In the genomic region with DNA sequence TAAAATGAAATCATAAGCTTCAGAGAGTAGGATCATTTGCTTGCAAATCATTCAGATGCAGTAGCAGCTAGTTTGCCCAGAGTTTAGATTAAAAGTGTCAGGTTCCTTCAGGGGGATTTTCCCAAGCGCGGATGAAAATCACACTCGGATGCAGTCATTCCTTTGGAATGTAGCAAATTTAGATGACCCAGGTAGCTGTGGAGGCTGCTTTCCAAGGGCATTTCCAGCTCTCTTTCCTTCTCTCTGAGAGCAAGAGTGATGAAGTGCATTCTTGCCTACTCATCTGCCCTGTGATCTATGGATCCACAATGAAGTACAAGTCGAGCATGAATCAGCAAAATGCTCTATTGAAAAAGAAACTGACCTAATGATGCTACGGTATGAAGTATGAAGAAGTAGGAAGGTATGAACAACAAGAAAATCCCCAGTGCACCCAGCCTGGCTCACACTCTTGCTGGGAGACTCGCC, we compare ENCODE assay signal across 10 cellular contexts.
DNase-seq lines count a peak whose midpoint lies in the region; ATAC-seq and TF ChIP-seq lines count a peak whose summit lies in the region.
"Had no signal": no experiment of that assay in that cellular context is flagged by ENCODE, and none has a peak within 500 bp of the region (broad histone marks: within the 10 kb centered on the region; RNA-seq: fewer than 3 reads in every experiment).

No MANE protein-coding gene starts in this region.

- in situ Hi-C loops in astrocyte of the cerebellum (cut with HindIII; ENCODE audit: low sequenced_read_pairs): no loop called here

- DNase-seq in 8988T (peak; percentile 14), HPDE6-E6E7 (ENCODE audit: extremely low spot score) (peak; percentile 78), astrocyte of the cerebellum (ENCODE audit: low read depth) (peak; percentile 66), iPS-NIHi7 (ENCODE audit: extremely low spot score) (peak; percentile 77), NCI-H748 (lab: John Stamatoyannopoulos, UW; ENCODE audit: unreplicated experiment) (no peak), DMS114 treated with DMSO at 0.1 percent for 48 hours (lab: John Stamatoyannopoulos, UW; ENCODE audit: unreplicated experiment) (no peak)
- DNase-seq in activated CD4-positive, alpha-beta T cell treated with anti-CD3 and anti-CD28 coated beads for 4 hours: no peak
- DNase-seq: C1 segment of cervical spinal cord, T-helper 1 cell had no signal

- no peak for ATAC-seq in HG02884 (IDR thresholded peaks at IDR 0.05; ENCODE audit: unreplicated experiment)

- TF ChIP-seq CTCF in astrocyte of the cerebellum (IDR thresholded peaks at IDR 0.05; ENCODE audit: low read depth, low read length, missing control alignments): no peak

- no peak overlapping the region for H3K4me3 ChIP-seq in astrocyte of the cerebellum (ENCODE audit: low read depth, low read length)

Comparison
In these comparisons a context has a peak if more than half of its experiments do, and no peak if none do; other contexts are left out.
1. DNase-seq: peak in 8988T (single experiment), HPDE6-E6E7 (single experiment), astrocyte of the cerebellum (single experiment) and iPS-NIHi7 (single experiment); none in activated CD4-positive, alpha-beta T cell treated with anti-CD3 and anti-CD28 coated beads for 4 hours (0 of 2), NCI-H748 (single experiment) and DMS114 treated with DMSO at 0.1 percent for 48 hours (single experiment).